ENCODE assay signal across 1 cellular context in genomic region chr19:55075366-55075998, GRCh38.
TF ChIP-seq lines count a peak whose summit lies in the region.

Gene EPS8L1 (plus strand): TSS chr19:55075869. CDS start chr19:55076445, 576 bp downstream.

TF ChIP-seq in GM23338, 12 proteins besides CTCF, POLR2A, EP300 and RAD21 (continued from another document):
- TF ChIP-seq ZNF462 (CRISPR knock-in tag; IDR thresholded peaks at IDR 0.05) (no peak), EZH2phosphoT487 (IDR thresholded peaks at IDR 0.05; ENCODE audit: unreplicated experiment) (no peak), STAT1 (IDR thresholded peaks at IDR 0.05; ENCODE audit: unreplicated experiment) (no peak), ZNF114 (CRISPR knock-in tag; IDR thresholded peaks at IDR 0.05) (no peak), ZNF331 (CRISPR knock-in tag; IDR thresholded peaks at IDR 0.05; ENCODE audit: low read depth) (no peak), EZH2 (IDR thresholded peaks at IDR 0.05; ENCODE audit: low read depth, unreplicated experiment) (no peak), ETS1 (IDR thresholded peaks at IDR 0.05) (no peak), CREB1 (CRISPR knock-in tag; IDR thresholded peaks at IDR 0.05; ENCODE audit: low read depth) (no peak)
- TF ChIP-seq, protein P1, sequence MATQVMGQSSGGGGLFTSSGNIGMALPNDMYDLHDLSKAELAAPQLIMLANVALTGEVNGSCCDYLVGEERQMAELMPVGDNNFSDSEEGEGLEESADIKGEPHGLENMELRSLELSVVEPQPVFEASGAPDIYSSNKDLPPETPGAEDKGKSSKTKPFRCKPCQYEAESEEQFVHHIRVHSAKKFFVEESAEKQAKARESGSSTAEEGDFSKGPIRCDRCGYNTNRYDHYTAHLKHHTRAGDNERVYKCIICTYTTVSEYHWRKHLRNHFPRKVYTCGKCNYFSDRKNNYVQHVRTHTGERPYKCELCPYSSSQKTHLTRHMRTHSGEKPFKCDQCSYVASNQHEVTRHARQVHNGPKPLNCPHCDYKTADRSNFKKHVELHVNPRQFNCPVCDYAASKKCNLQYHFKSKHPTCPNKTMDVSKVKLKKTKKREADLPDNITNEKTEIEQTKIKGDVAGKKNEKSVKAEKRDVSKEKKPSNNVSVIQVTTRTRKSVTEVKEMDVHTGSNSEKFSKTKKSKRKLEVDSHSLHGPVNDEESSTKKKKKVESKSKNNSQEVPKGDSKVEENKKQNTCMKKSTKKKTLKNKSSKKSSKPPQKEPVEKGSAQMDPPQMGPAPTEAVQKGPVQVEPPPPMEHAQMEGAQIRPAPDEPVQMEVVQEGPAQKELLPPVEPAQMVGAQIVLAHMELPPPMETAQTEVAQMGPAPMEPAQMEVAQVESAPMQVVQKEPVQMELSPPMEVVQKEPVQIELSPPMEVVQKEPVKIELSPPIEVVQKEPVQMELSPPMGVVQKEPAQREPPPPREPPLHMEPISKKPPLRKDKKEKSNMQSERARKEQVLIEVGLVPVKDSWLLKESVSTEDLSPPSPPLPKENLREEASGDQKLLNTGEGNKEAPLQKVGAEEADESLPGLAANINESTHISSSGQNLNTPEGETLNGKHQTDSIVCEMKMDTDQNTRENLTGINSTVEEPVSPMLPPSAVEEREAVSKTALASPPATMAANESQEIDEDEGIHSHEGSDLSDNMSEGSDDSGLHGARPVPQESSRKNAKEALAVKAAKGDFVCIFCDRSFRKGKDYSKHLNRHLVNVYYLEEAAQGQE (IDR thresholded peaks at IDR 0.05; ENCODE audit: unreplicated experiment) = no peak
TF ChIP-seq in GM23338: peak in this region for 0.
